15 cellular contexts compared by ENCODE assay signal in genomic region chr1:38508272-38508671, GRCh38.
"Had no signal": no experiment of that assay in that cellular context is flagged by ENCODE, and none has a peak within 500 bp of the region (broad histone marks: within the 10 kb centered on the region; RNA-seq: fewer than 3 reads in every experiment).

No MANE protein-coding gene starts in this region.

- H3K4me1 Mint-ChIP-seq: activated CD8-positive, alpha-beta memory T cell treated with anti-CD3 and anti-CD28 coated beads, Interleukin-2, amount 10 ng/mL, durations not matched to agents 7 days and 5 days had no signal

- H3K36me3 ChIP-seq: heart left ventricle, thoracic aorta had no signal

- H3K4me3 Mint-ChIP-seq: activated CD8-positive, alpha-beta memory T cell treated with anti-CD3 and anti-CD28 coated beads, Interleukin-2, amount 10 ng/mL, durations not matched to agents 7 days and 5 days; mesothelial cell of epicardium; stimulated activated naive CD8-positive, alpha-beta T cell treated with anti-CD3 and anti-CD28 coated beads, Interleukin-15, Interleukin-2, amounts not matched to agents 100 ng/mL and 50 ng/mL, for 24 hours; T-helper 2 cell treated with Interferon-gamma antibody and Interleukin-4, amounts not matched to agents 5 μg/mL and 100 μg/mL, for 36 hours had no signal

- H3K9me3 Mint-ChIP-seq: mesothelial cell of epicardium; stimulated activated naive CD8-positive, alpha-beta T cell treated with anti-CD3 and anti-CD28 coated beads, Interleukin-15, Interleukin-2, amounts not matched to agents 100 ng/mL and 50 ng/mL, for 24 hours; T-helper 2 cell treated with Interferon-gamma antibody and Interleukin-4, amounts not matched to agents 5 μg/mL and 100 μg/mL, for 36 hours had no signal

- H2AFZ ChIP-seq: parathyroid adenoma had no signal

- H3K9me3 ChIP-seq: heart left ventricle, thoracic aorta had no signal

- H3K4me1 ChIP-seq: parathyroid adenoma had no signal

- ATAC-seq: activated CD8-positive, alpha-beta memory T cell treated with anti-CD3 and anti-CD28 coated beads, Interleukin-2, amount 10 ng/mL, durations not matched to agents 7 days and 5 days; heart left ventricle had no signal

- H3K4me3 ChIP-seq: coronary artery, heart left ventricle, thoracic aorta had no signal

- H3K79me2 ChIP-seq: parathyroid adenoma had no signal

- H3K9ac ChIP-seq: parathyroid adenoma had no signal

- H3K27ac Mint-ChIP-seq: activated CD8-positive, alpha-beta memory T cell treated with anti-CD3 and anti-CD28 coated beads, Interleukin-2, amount 10 ng/mL, durations not matched to agents 7 days and 5 days; mesothelial cell of epicardium; stimulated activated naive CD8-positive, alpha-beta T cell treated with anti-CD3 and anti-CD28 coated beads, Interleukin-15, Interleukin-2, amounts not matched to agents 100 ng/mL and 50 ng/mL, for 24 hours; T-helper 2 cell treated with Interferon-gamma antibody and Interleukin-4, amounts not matched to agents 5 μg/mL and 100 μg/mL, for 36 hours had no signal

- DNase-seq: activated CD4-positive, alpha-beta T cell treated with anti-CD3 and anti-CD28 coated beads, Interleukin-2, amount 50 U/mL, for 48 hours; activated CD4-positive, CD25-positive, alpha-beta regulatory T cell treated with anti-CD3 and anti-CD28 coated beads, Interleukin-2, amount 50 U/mL, for 72 hours; activated CD8-positive, alpha-beta memory T cell treated with anti-CD3 and anti-CD28 coated beads, Interleukin-2, amount 10 ng/mL, durations not matched to agents 7 days and 5 days; activated gamma-delta T cell treated with Interleukin-2 at 50 U/mL for 16 hours; activated T-cell treated with anti-CD3 and anti-CD28 coated beads, Interleukin-2, amount 50 U/mL, for 48 hours; central memory CD4-positive, alpha-beta T cell; effector CD8-positive, alpha-beta T cell; heart left ventricle; stimulated activated CD4-positive, alpha-beta T cell treated with anti-CD3 and anti-CD28 coated beads, Interleukin-4, amount 100 ng/mL, for 1 hour had no signal

- H3K36me3 Mint-ChIP-seq: activated CD8-positive, alpha-beta memory T cell treated with anti-CD3 and anti-CD28 coated beads, Interleukin-2, amount 10 ng/mL, durations not matched to agents 7 days and 5 days; mesothelial cell of epicardium had no signal

- H3K27ac ChIP-seq: coronary artery, heart left ventricle, parathyroid adenoma, thoracic aorta had no signal
